In the genomic region with DNA sequence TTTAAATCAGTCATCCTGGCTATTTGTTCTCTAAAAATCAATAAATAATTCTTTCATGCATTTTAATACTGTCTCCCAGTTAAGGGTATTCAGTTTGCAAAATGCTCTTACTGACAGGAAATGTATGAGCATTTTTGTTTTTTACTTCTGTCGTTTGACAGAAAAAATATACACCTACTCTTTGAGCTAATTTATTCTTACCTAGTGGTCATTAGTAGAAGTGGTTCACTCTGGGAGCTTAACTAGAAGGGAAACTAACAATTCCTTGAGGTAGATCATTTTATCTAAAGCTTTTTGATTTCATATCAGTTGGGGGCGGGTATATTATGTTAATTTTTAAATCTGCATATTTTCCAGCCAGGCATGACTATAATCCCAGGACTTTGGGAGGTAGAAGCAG, we compare ENCODE assay signal across 16 cellular contexts. TPM values are rescaled to one million over a fixed set of nuclear protein-coding genes. Genes with fewer than 3 reads are reported as not detected.
DNase-seq lines count a peak whose midpoint lies in the region; TF ChIP-seq lines count a peak whose summit lies in the region.
"Had no signal": no experiment of that assay in that cellular context is flagged by ENCODE, and none has a peak within 500 bp of the region (broad histone marks: within the 10 kb centered on the region; RNA-seq: fewer than 3 reads in every experiment).

No MANE protein-coding gene starts in this region.

- 83% methylated on average over 2 of the region's 2 CpGs; no CpG with 5 or more reads in 1 of the 2 experiments for WGBS in endodermal cell (ENCODE audit: insufficient coverage in 1 of 2, insufficient read length in 1 of 2), 2 experiments
- WGBS in mesendoderm (ENCODE audit: extremely low coverage, insufficient coverage, low lambda C conversion rate), result no CpG with 5 or more reads among the region's 2 CpGs

- H3K79me1 ChIP-seq in mesendoderm (ENCODE audit: low read length), result no peaks in the 10 kb centered on the region

- H3K4me3 ChIP-seq in endodermal cell (ENCODE audit: low read length), result no peak overlapping the region
- H3K4me3 ChIP-seq in mesendoderm (ENCODE audit: low read length), result no peak overlapping the region
- no peak overlapping the region for H3K4me3 ChIP-seq in right atrium auricular region
- H3K4me3 ChIP-seq: BLaER1 treated with 17β-estradiol and CSF1 and Interleukin-3, amounts not matched to agents 10 nM and 100 nM had no signal

- H2BK120ac ChIP-seq in mesendoderm (ENCODE audit: low read depth, low read length), result no peak overlapping the region

- no peaks in the 10 kb centered on the region for H3K79me2 ChIP-seq in mesendoderm (ENCODE audit: control insufficient read depth, insufficient read depth, low read length)

- H3K9me3 ChIP-seq in endodermal cell (ENCODE audit: control insufficient read depth, low read length) (peaks cover 32% of the 10 kb centered on the region), right atrium auricular region (no peaks in the 10 kb centered on the region)
- H3K9me3 ChIP-seq: Caco-2 had no signal

- no peak overlapping the region for H3K18ac ChIP-seq in mesendoderm (ENCODE audit: low read length)

- no peaks in the 10 kb centered on the region for H3K4me1 Mint-ChIP-seq in endodermal cell
- H3K4me1 Mint-ChIP-seq: B cell had no signal

- H3K27me3 ChIP-seq in endodermal cell (ENCODE audit: control insufficient read depth, insufficient read depth, low read length, poor library complexity, severe bottlenecking) (no peaks in the 10 kb centered on the region), mesendoderm (ENCODE audit: insufficient read depth, low read length, poor library complexity) (no peaks in the 10 kb centered on the region), right atrium auricular region (no peaks in the 10 kb centered on the region)
- H3K27me3 ChIP-seq: BLaER1 treated with 17β-estradiol and CSF1 and Interleukin-3, amounts not matched to agents 10 nM and 100 nM had no signal

- H2BK15ac ChIP-seq in mesendoderm (replicated peaks; ENCODE audit: low read depth), result no peak overlapping the region

- peaks cover 76% of the 10 kb centered on the region for H3K36me3 Mint-ChIP-seq in endodermal cell (ENCODE audit: low read depth)

- DNase-seq in endodermal cell (no peak), mesendoderm (peak; percentile 23), DMS 273 treated with DMSO at 0.1 percent for 48 hours (lab: John Stamatoyannopoulos, UW) (no peak), right atrium auricular region (ENCODE audit: low spot score) (no peak), DMS 273 (lab: John Stamatoyannopoulos, UW; ENCODE audit: unreplicated experiment) (no peak)
- DNase-seq: 8988T; ACHN; Caco-2; Calu3; CD4-positive, alpha-beta T cell; CD8-positive, alpha-beta T cell; DMS79 treated with DMSO at 0.1 percent for 48 hours; GF-D8 had no signal

- no peak overlapping the region for H3K56ac ChIP-seq in mesendoderm (ENCODE audit: low read length)

- H3K4ac ChIP-seq in mesendoderm (ENCODE audit: low read depth, low read length), result no peak overlapping the region

- H3K27me3 Mint-ChIP-seq in endodermal cell (ENCODE audit: insufficient read depth), result no peaks in the 10 kb centered on the region
- H3K27me3 Mint-ChIP-seq: B cell; CD4-positive, alpha-beta T cell had no signal

- H3K9ac ChIP-seq in endodermal cell (ENCODE audit: extremely low read depth, low read length, poor library complexity, severe bottlenecking) (no peak overlapping the region), mesendoderm (ENCODE audit: low read length) (no peak overlapping the region)
- H3K9ac ChIP-seq: BLaER1 treated with 17β-estradiol and CSF1 and Interleukin-3, amounts not matched to agents 10 nM and 100 nM had no signal

- no peak overlapping the region for H2BK5ac ChIP-seq in mesendoderm (ENCODE audit: low read length)

- H3K4me2 ChIP-seq in mesendoderm (ENCODE audit: low read length), result no peak overlapping the region
- H3K4me2 ChIP-seq: BLaER1 treated with 17β-estradiol and CSF1 and Interleukin-3, amounts not matched to agents 10 nM and 100 nM had no signal

- TF ChIP-seq CTCF in endodermal cell (conservative IDR thresholded peaks at IDR 0.05) (peak; percentile 55), right atrium auricular region (IDR thresholded peaks at IDR 0.05) (no peak)

- H3K4me3 Mint-ChIP-seq in endodermal cell, result no peak overlapping the region
- H3K4me3 Mint-ChIP-seq: B cell; CD4-positive, alpha-beta T cell; CD8-positive, alpha-beta T cell had no signal

- H4K5ac ChIP-seq in mesendoderm (ENCODE audit: low read length), result no peak overlapping the region

- H3K4me1 ChIP-seq in endodermal cell (ENCODE audit: control insufficient read depth, insufficient read depth, low read length) (no peaks in the 10 kb centered on the region), mesendoderm (ENCODE audit: control insufficient read depth, low read depth, low read length) (no peaks in the 10 kb centered on the region), right atrium auricular region (no peaks in the 10 kb centered on the region)
- H3K4me1 ChIP-seq: BLaER1 treated with 17β-estradiol and CSF1 and Interleukin-3, amounts not matched to agents 10 nM and 100 nM; Caco-2 had no signal

- H2AK5ac ChIP-seq in mesendoderm (ENCODE audit: low read length), result no peak overlapping the region

- peaks cover 73% of the 10 kb centered on the region for H3K36me3 ChIP-seq in endodermal cell (ENCODE audit: control insufficient read depth, insufficient read depth, low read length)
- H3K36me3 ChIP-seq in mesendoderm (ENCODE audit: control insufficient read depth, insufficient read depth, low read length), result peaks cover 2% of the 10 kb centered on the region
- H3K36me3 ChIP-seq in right atrium auricular region, result peaks cover 70% of the 10 kb centered on the region

- H3K23ac ChIP-seq in mesendoderm (ENCODE audit: low read length), result no peak overlapping the region

- peaks cover 5% of the 10 kb centered on the region for H3K9me3 Mint-ChIP-seq in endodermal cell
- H3K9me3 Mint-ChIP-seq: CD4-positive, alpha-beta T cell; CD8-positive, alpha-beta T cell had no signal

- no peak overlapping the region for H3K27ac ChIP-seq in endodermal cell (ENCODE audit: low read depth, low read length)
- no peak overlapping the region for H3K27ac ChIP-seq in mesendoderm (ENCODE audit: low read depth, low read length)
- no peak overlapping the region for H3K27ac ChIP-seq in right atrium auricular region
- H3K27ac ChIP-seq: BLaER1 treated with 17β-estradiol and CSF1 and Interleukin-3, amounts not matched to agents 10 nM and 100 nM; C4-2B had no signal

- no peak overlapping the region for H3K27ac Mint-ChIP-seq in endodermal cell
- H3K27ac Mint-ChIP-seq: B cell; CD4-positive, alpha-beta T cell; CD8-positive, alpha-beta T cell had no signal

- H4K8ac ChIP-seq in mesendoderm (ENCODE audit: low read depth, low read length), result peak overlapping the region; percentile 16

RNA-seq across cellular contexts. Expression of gene PAPLN, which starts 33.8 kb away (rescaled TPM):
- total RNA-seq in endodermal cell (10 to 100 TPM; 18.4 to 20.1 TPM), right atrium auricular region (1 to 10 TPM; 5.1 to 6.7 TPM)
- polyA plus RNA-seq in endodermal cell (2013, experiment 1 of 2), result 9.0 TPM
- 7.8 TPM for polyA plus RNA-seq in endodermal cell (2013, experiment 2 of 2)
- 0.14 TPM for polyA plus RNA-seq in mesendoderm (2013, experiment 1 of 2)
- polyA plus RNA-seq in mesendoderm (2013, experiment 2 of 2), result 0.11 TPM
- total RNA-seq: CD8-positive, alpha-beta T cell had no signal
